In the genomic region with DNA sequence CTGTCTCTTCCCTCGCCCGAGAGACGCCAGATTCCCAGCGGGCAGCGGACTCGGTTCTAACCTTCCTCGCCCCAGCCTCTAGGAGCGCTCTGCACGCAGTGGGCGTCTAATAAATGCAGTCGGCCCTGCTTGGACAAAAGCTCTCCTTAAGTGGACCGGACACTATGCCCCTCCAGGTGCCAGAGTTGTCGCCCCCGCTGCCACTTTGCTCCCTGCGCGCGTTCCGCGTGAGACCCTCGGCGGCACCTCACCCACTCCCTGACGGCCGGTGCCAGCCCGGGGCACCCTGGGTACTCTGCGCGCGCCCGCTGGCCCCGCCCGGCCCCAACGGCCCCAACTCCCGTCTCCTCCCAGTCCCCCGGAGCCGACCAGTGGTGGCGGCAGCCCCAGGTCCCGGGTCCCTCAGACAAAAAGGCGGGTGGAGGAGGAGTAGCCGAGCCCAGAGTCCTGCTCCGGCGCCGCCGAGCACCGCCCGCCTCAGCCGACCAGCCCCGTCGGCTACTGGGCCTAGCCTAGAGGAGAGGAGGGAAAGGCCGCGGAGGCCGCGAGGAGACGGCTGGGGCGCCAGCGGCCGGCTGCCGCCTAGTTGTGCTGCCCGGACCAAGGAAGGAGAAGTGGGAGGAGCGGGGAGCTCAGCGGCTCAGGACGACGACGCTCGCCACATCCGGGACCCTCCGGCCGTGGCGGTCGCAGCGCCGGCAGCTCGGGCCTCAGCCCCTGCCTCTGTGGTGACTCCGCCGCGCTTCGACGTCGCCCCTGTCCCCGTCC, we compare ENCODE assay signal across 9 cellular contexts.
DNase-seq lines count a peak whose midpoint lies in the region; ATAC-seq, FAIRE-seq and TF ChIP-seq lines count a peak whose summit lies in the region.
"Had no signal": no experiment of that assay in that cellular context is flagged by ENCODE, and none has a peak within 500 bp of the region (broad histone marks: within the 10 kb centered on the region; RNA-seq: fewer than 3 reads in every experiment).

No MANE protein-coding gene starts in this region.

- H3K27ac ChIP-seq in GM12878 (ENCODE audit: control insufficient read depth, insufficient read depth): peak overlapping the region; percentile 81

- no peaks in the 10 kb centered on the region; the same call in 2 of the 3 replicates for H3K9me3 ChIP-seq in GM12878 (replicated peaks; ENCODE audit: control insufficient read depth, insufficient read depth, low read length)

- H2AFZ ChIP-seq in GM12878 (ENCODE audit: control insufficient read depth, low read depth, low read length): peak overlapping the region; percentile 96

- peak overlapping the region; percentile 88 for H3K4me2 ChIP-seq in GM12878 (ENCODE audit: control insufficient read depth, insufficient read depth)

- FAIRE-seq in GM12878 (lab: Jason Lieb, UNC): no peak
- FAIRE-seq: G401.6 had no signal

- WGBS in GM12878 (ENCODE audit: insufficient coverage, insufficient replicate concordance, low lambda C conversion rate, missing lambda C conversion rate): under 1% methylated on average over 61 of the region's 78 CpGs

- no peaks in the 10 kb centered on the region for H3K36me3 ChIP-seq in GM12878 (ENCODE audit: control insufficient read depth in 2 of 2, insufficient read depth in 2 of 2, low read length in 1 of 2)

- peak; percentile 47 to 66 (median 49) for TF ChIP-seq CTCF in GM12878 (IDR thresholded peaks at IDR 0.05 in 2 of 3, conservative IDR thresholded peaks at IDR 0.05 in 1 of 3; ENCODE audit: control insufficient read depth in 2 of 3, extremely low read depth in 1 of 3, insufficient read depth in 1 of 3, low read depth in 3 of 3, low read length in 3 of 3)

- H4K20me1 ChIP-seq in GM12878 (ENCODE audit: control insufficient read depth, insufficient read depth): no peaks in the 10 kb centered on the region

- peak; percentile 87 for ATAC-seq in HG02798 (IDR thresholded peaks at IDR 0.05; ENCODE audit: poor library complexity, unreplicated experiment)
- ATAC-seq in GM12878: peak; percentile 95
- peak; percentile 98 for ATAC-seq in sciatic nerve

- intact Hi-C loops in GM12878 (cut with micrococcal nuclease; ENCODE audit: unreplicated experiment): loop anchor here (5.0 to 10.0 kb wide), 3 partner anchors 53 to 425 kb away; no protein-coding TSS in a partner anchor
- intact Hi-C loops in sciatic nerve (cut with DNase I): no loop called here

- peak; percentile 92 for TF ChIP-seq POLR2A in GM12878 (IDR thresholded peaks at IDR 0.05; ENCODE audit: low read depth, low read length)

- peak overlapping the region; percentile 98 for H3K4me3 ChIP-seq in GM12878

- H3K79me2 ChIP-seq in GM12878 (ENCODE audit: control insufficient read depth, insufficient read depth, low read length): peaks cover 27% of the 10 kb centered on the region

- DNase-seq in NCI-H2081 (lab: John Stamatoyannopoulos, UW): peak; percentile 66 to 80
- no peak for DNase-seq in NCI-H2081 treated with DMSO at 0.1 percent for 48 hours (lab: John Stamatoyannopoulos, UW)
- peak; percentile 85 for DNase-seq in NCI-H1436 (lab: John Stamatoyannopoulos, UW)
- peak; percentile 83 for DNase-seq in T1000 (lab: John Stamatoyannopoulos, UW)
- DNase-seq in GM12878 (ENCODE audit: low read depth, low spot score): peak; percentile 38
- peak; percentile 56 for DNase-seq in iPS DF 4.7 (ENCODE audit: extremely low read depth, low spot score)
- DNase-seq in sciatic nerve (ENCODE audit: low spot score): peak; percentile 86

- no peaks in the 10 kb centered on the region for H3K27me3 ChIP-seq in GM12878 (replicated peaks in 1 of 2; ENCODE audit: control insufficient read depth in 2 of 2, insufficient read depth in 2 of 2, low read length in 1 of 2)

- CTCF ChIA-PET in GM12878 (lab: Yijun Ruan, JAX): no interaction called here

- peak overlapping the region; percentile 75 for H3K9ac ChIP-seq in GM12878 (ENCODE audit: control insufficient read depth, insufficient read depth, low read length)

- no peaks in the 10 kb centered on the region; the same call in 1 of the 2 replicates for H3K4me1 ChIP-seq in GM12878 (ENCODE audit: control insufficient read depth, insufficient read depth, low read length)

- BruUV-seq in GM12878 (replicated peaks; lab: Mats Ljungman, UMichigan): TSS peak; percentile 83

- POLR2A ChIA-PET in GM12878 (lab: Charles Lee): interaction anchor here (1.0 kb wide), 1 partner anchor 129 kb away, joined by 3 read pairs; no protein-coding TSS in a partner anchor

- TF ChIP-seq RAD21 in GM12878 (IDR thresholded peaks at IDR 0.05; ENCODE audit: insufficient read depth, low read depth, low read length): no peak

- RAD21 ChIA-PET in GM12878 (lab: Charles Lee; ENCODE audit: unreplicated experiment): no interaction called here

- in situ Hi-C loops in GM12878 (cut with MboI): no loop called here

- SMC1A ChIA-PET in GM12878 (lab: Charles Lee; ENCODE audit: uncharacterized antibody, unreplicated experiment): no interaction called here

- no peak for TF ChIP-seq EP300 in GM12878 (IDR thresholded peaks at IDR 0.05; ENCODE audit: borderline replicate concordance in 1 of 2, control insufficient read depth in 1 of 2, low read depth in 2 of 2, low read length in 2 of 2)

TF ChIP-seq in GM12878, 131 proteins besides CTCF, POLR2A, EP300 and RAD21 (continues in another document):
- TF ChIP-seq CHD1 (IDR thresholded peaks at IDR 0.05; ENCODE audit: low read depth, low read length) (no peak), NRF1 (conservative IDR thresholded peaks at IDR 0.05; ENCODE audit: low read depth, low read length) (no peak), MTA2 (IDR thresholded peaks at IDR 0.05; ENCODE audit: low read depth) (peak; percentile 35; the same call in 1 of the 2 replicates), SRF (IDR thresholded peaks at IDR 0.05; ENCODE audit: low read depth in 2 of 2, low read length in 2 of 2) (no peak), EZH2 (IDR thresholded peaks at IDR 0.05; ENCODE audit: borderline replicate concordance, control insufficient read depth, low read depth, low read length) (no peak), RELA (IDR thresholded peaks at IDR 0.05; ENCODE audit: borderline replicate concordance, partially characterized antibody) (peak; percentile 22), WRNIP1 (IDR thresholded peaks at IDR 0.05; ENCODE audit: borderline replicate concordance, low read depth, low read length) (no peak), ZNF687 (IDR thresholded peaks at IDR 0.05) (peak; percentile 53), BACH1 (IDR thresholded peaks at IDR 0.05; ENCODE audit: borderline replicate concordance) (no peak; the same call in 1 of the 2 replicates), GATAD2B (conservative IDR thresholded peaks at IDR 0.05; ENCODE audit: low read depth) (peak; percentile 91), POU2F2 (IDR thresholded peaks at IDR 0.05; ENCODE audit: borderline replicate concordance, low read depth, low read length) (peak; percentile 61; the same call in 2 of the 3 replicates), SUPT20H (IDR thresholded peaks at IDR 0.05; ENCODE audit: borderline replicate concordance, control insufficient read depth, low read depth, low read length) (no peak), CBFB (IDR thresholded peaks at IDR 0.05; ENCODE audit: low read depth) (peak; percentile 39; the same call in 1 of the 2 replicates), IKZF1 (conservative IDR thresholded peaks at IDR 0.05) (peak; percentile 91)
- TF ChIP-seq, protein P1, sequence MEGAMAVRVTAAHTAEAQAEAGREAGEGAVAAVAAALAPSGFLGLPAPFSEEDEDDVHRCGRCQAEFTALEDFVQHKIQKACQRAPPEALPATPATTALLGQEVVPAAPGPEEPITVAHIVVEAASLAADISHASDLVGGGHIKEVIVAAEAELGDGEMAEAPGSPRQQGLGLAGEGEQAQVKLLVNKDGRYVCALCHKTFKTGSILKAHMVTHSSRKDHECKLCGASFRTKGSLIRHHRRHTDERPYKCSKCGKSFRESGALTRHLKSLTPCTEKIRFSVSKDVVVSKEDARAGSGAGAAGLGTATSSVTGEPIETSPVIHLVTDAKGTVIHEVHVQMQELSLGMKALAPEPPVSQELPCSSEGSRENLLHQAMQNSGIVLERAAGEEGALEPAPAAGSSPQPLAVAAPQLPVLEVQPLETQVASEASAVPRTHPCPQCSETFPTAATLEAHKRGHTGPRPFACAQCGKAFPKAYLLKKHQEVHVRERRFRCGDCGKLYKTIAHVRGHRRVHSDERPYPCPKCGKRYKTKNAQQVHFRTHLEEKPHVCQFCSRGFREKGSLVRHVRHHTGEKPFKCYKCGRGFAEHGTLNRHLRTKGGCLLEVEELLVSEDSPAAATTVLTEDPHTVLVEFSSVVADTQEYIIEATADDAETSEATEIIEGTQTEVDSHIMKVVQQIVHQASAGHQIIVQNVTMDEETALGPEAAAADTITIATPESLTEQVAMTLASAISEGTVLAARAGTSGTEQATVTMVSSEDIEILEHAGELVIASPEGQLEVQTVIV (IDR thresholded peaks at IDR 0.05; ENCODE audit: borderline replicate concordance, partially characterized antibody): no peak
